In the genomic region with DNA sequence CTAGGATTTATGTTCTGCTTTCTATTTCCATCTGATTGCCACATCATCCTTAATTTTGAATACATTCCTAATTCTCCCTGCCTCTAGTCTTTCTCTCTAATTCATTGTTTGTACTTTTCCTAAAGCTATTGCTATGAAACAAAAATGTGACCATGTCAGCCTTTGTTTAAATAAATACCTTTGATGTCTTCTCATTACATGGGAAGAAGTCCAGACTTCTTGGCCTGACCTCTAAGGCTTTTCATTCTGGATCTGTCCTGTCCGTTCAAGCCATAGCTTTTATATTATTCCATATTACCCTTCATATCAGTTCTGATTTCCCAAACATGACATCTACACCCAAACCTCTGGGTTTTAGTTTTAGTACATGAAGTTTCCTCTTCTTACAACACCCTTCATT, we compare ENCODE assay signal across 34 cellular contexts.
A peak's percentile ranks its signal among the peaks of the same experiment; 100 is the strongest.
DNase-seq lines count a peak whose midpoint lies in the region; ATAC-seq, FAIRE-seq and TF ChIP-seq lines count a peak whose summit lies in the region.
"Had no signal": no experiment of that assay in that cellular context is flagged by ENCODE, and none has a peak within 500 bp of the region (broad histone marks: within the 10 kb centered on the region; RNA-seq: fewer than 3 reads in every experiment).

No MANE protein-coding gene starts in this region.

- H3K9me2 ChIP-seq in SK-N-SH, result no peaks in the 10 kb centered on the region

- intact Hi-C loops in pancreas (cut with DNase I), result no loop called here

- H3K4me3 Mint-ChIP-seq in activated naive CD8-positive, alpha-beta T cell treated with anti-CD3 and anti-CD28 coated beads for 36 hours, result no peak overlapping the region
- H3K4me3 Mint-ChIP-seq in mesothelial cell of epicardium, result no peak overlapping the region
- H3K4me3 Mint-ChIP-seq: activated B cell treated with CpG ODN at 0.5 μM for 24 hours; activated T-helper 1 cell treated with anti-CD3 and anti-CD28 coated beads, Interleukin-12 subunit alpha, Interleukin-12 subunit beta, Interleukin-2, Interleukin-4 antibody, amounts not matched to agents 30 ng/mL and 10 ng/mL and 1 ng/mL, durations not matched to agents 14 hours and 24 hours and 36 hours; central memory CD8-positive, alpha-beta T cell; naive thymus-derived CD8-positive, alpha-beta T cell; stimulated activated naive CD8-positive, alpha-beta T cell treated with anti-CD3 and anti-CD28 coated beads, Interleukin-15, Interleukin-2, amounts not matched to agents 100 ng/mL and 50 ng/mL, for 24 hours had no signal

- H3K4me2 ChIP-seq in SK-N-SH, result no peak overlapping the region
- H3K4me2 ChIP-seq: BLaER1 treated with 17β-estradiol and CSF1 and Interleukin-3, amounts not matched to agents 10 nM and 100 nM; hepatocyte had no signal

- H3K36me3 Mint-ChIP-seq in activated naive CD8-positive, alpha-beta T cell treated with anti-CD3 and anti-CD28 coated beads for 36 hours, result peaks cover 12% of the 10 kb centered on the region
- peaks cover 16% of the 10 kb centered on the region for H3K36me3 Mint-ChIP-seq in mesothelial cell of epicardium

- POLR2A ChIA-PET in SK-N-SH (lab: Yijun Ruan, JAX), result no interaction called here

- peaks cover 92% of the 10 kb centered on the region for H3K79me2 ChIP-seq in SK-N-SH (ENCODE audit: insufficient read depth)

- H3K9ac ChIP-seq in SK-N-SH, result no peak overlapping the region
- H3K9ac ChIP-seq: BLaER1 treated with 17β-estradiol and CSF1 and Interleukin-3, amounts not matched to agents 10 nM and 100 nM had no signal

- H3K27me3 ChIP-seq in SK-N-SH (ENCODE audit: insufficient read depth) (no peaks in the 10 kb centered on the region), pancreas (no peaks in the 10 kb centered on the region)
- H3K27me3 ChIP-seq: adrenal gland; BLaER1 treated with 17β-estradiol and CSF1 and Interleukin-3, amounts not matched to agents 10 nM and 100 nM; esophagus squamous epithelium; hepatocyte; MG63 had no signal

- ATAC-seq in SK-N-SH treated with all-trans-retinoic acid at 6 μM for 48 hours (peak; percentile 31; the same call in 2 of the 3 replicates), pancreas (peak in 1 of 4 donors; percentile 23), HG03520 (IDR thresholded peaks at IDR 0.05; ENCODE audit: unreplicated experiment) (no peak), GM18909 (IDR thresholded peaks at IDR 0.05; ENCODE audit: poor library complexity, unreplicated experiment) (no peak)
- ATAC-seq: HepG2; naive thymus-derived CD8-positive, alpha-beta T cell had no signal

- no peaks in the 10 kb centered on the region; a peak in 1 of 4 replicates for H3K4me1 ChIP-seq in SK-N-SH (ENCODE audit: control insufficient read depth in 1 of 2, insufficient read depth in 2 of 2, low read depth in 1 of 2, low read length in 1 of 2)
- H3K4me1 ChIP-seq in pancreas, result no peaks in the 10 kb centered on the region
- H3K4me1 ChIP-seq: BLaER1 treated with 17β-estradiol and CSF1 and Interleukin-3, amounts not matched to agents 10 nM and 100 nM had no signal

- H2AFZ ChIP-seq in SK-N-SH (ENCODE audit: low read depth), result no peak overlapping the region
- H2AFZ ChIP-seq: hepatocyte had no signal

- H3K36me3 ChIP-seq in SK-N-SH (replicated peaks in 1 of 2; ENCODE audit: control insufficient read depth in 1 of 2, insufficient read depth in 2 of 2, low read length in 1 of 2) (peaks cover 26 to 74% of the 10 kb centered on the region in 2 experiments), pancreas (no peaks in the 10 kb centered on the region)
- H3K36me3 ChIP-seq: adrenal gland had no signal

- no peaks in the 10 kb centered on the region for H3K27me3 Mint-ChIP-seq in activated naive CD8-positive, alpha-beta T cell treated with anti-CD3 and anti-CD28 coated beads for 36 hours
- no peaks in the 10 kb centered on the region for H3K27me3 Mint-ChIP-seq in mesothelial cell of epicardium (ENCODE audit: low read depth)
- H3K27me3 Mint-ChIP-seq: activated B cell treated with CpG ODN at 0.5 μM for 24 hours; central memory CD8-positive, alpha-beta T cell; naive thymus-derived CD8-positive, alpha-beta T cell; progenitor cell of endocrine pancreas; stimulated activated naive CD8-positive, alpha-beta T cell treated with anti-CD3 and anti-CD28 coated beads, Interleukin-15, Interleukin-2, amounts not matched to agents 100 ng/mL and 50 ng/mL, for 24 hours had no signal

- DNase-seq in SK-N-SH (no peak), fibroblast of peridontal ligament (ENCODE audit: extremely low read depth) (peak; percentile 64), pancreas (no peak), mesothelial cell of epicardium (ENCODE audit: low spot score in 2 of 2, unreplicated experiment in 2 of 2) (no peak)
- no peak for DNase-seq in activated naive CD8-positive, alpha-beta T cell treated with anti-CD3 and anti-CD28 coated beads for 36 hours
- DNase-seq: activated B cell treated with CpG ODN at 0.5 μM for 24 hours; adrenal gland; DMS 273 treated with DMSO at 0.1 percent for 48 hours; effector CD4-positive, alpha-beta T cell; esophagus squamous epithelium; GF-D8; MG63; naive thymus-derived CD8-positive, alpha-beta T cell; NCI-H1436 treated with DMSO at 0.1 percent for 48 hours; NCI-H2171; NCI-H69; SHP77 treated with DMSO at 0.1 percent for 48 hours; T-helper 2 cell; trophoblast cell had no signal

- CTCF ChIA-PET in SK-N-SH (lab: Yijun Ruan, JAX), result no interaction called here

- H3K4me3 ChIP-seq in SK-N-SH (ENCODE audit: low read depth in 2 of 2, low read length in 1 of 2) (no peak overlapping the region), pancreas (no peak overlapping the region)
- H3K4me3 ChIP-seq: adrenal gland; BLaER1 treated with 17β-estradiol and CSF1 and Interleukin-3, amounts not matched to agents 10 nM and 100 nM; esophagus squamous epithelium; HAP-1; hepatocyte; MG63; skin epidermis had no signal

- no peak for TF ChIP-seq EP300 in SK-N-SH (IDR thresholded peaks at IDR 0.05; ENCODE audit: borderline replicate concordance in 1 of 2, low read depth in 1 of 2, low read length in 1 of 2)

- H3K9me3 ChIP-seq in SK-N-SH (no peaks in the 10 kb centered on the region), pancreas (no peaks in the 10 kb centered on the region)
- H3K9me3 ChIP-seq: adrenal gland; BLaER1 treated with 17β-estradiol and CSF1 and Interleukin-3, amounts not matched to agents 10 nM and 100 nM; esophagus squamous epithelium; HAP-1; MG63 had no signal

- peak overlapping the region; percentile 6 for H3K27ac Mint-ChIP-seq in activated naive CD8-positive, alpha-beta T cell treated with anti-CD3 and anti-CD28 coated beads for 36 hours
- H3K27ac Mint-ChIP-seq in mesothelial cell of epicardium, result no peak overlapping the region
- H3K27ac Mint-ChIP-seq: activated B cell treated with CpG ODN at 0.5 μM for 24 hours; activated T-helper 1 cell treated with anti-CD3 and anti-CD28 coated beads, Interleukin-12 subunit alpha, Interleukin-12 subunit beta, Interleukin-2, Interleukin-4 antibody, amounts not matched to agents 30 ng/mL and 10 ng/mL and 1 ng/mL, durations not matched to agents 14 hours and 24 hours and 36 hours; progenitor cell of endocrine pancreas; stimulated activated naive CD8-positive, alpha-beta T cell treated with anti-CD3 and anti-CD28 coated beads, Interleukin-15, Interleukin-2, amounts not matched to agents 100 ng/mL and 50 ng/mL, for 24 hours had no signal

- WGBS in SK-N-SH (ENCODE audit: low lambda C conversion rate), result 72% methylated on average over 1 of the region's 1 CpG
- 34 to 37% methylated on average over 1 of the region's 1 CpG for WGBS in pancreas, 2 donors

- TF ChIP-seq CTCF in SK-N-SH (IDR thresholded peaks at IDR 0.05), result no peak
- no peak for TF ChIP-seq CTCF in pancreas (IDR thresholded peaks at IDR 0.05)
- no peak for TF ChIP-seq CTCF in mesothelial cell of epicardium (IDR thresholded peaks at IDR 0.05; ENCODE audit: unreplicated experiment)

- H4K20me1 ChIP-seq in SK-N-SH (ENCODE audit: insufficient read depth), result no peaks in the 10 kb centered on the region

- H3F3A ChIP-seq in SK-N-SH (replicated peaks; ENCODE audit: insufficient read depth), result peaks cover 21% of the 10 kb centered on the region

- H3K9me3 Mint-ChIP-seq in activated naive CD8-positive, alpha-beta T cell treated with anti-CD3 and anti-CD28 coated beads for 36 hours, result no peaks in the 10 kb centered on the region
- no peaks in the 10 kb centered on the region for H3K9me3 Mint-ChIP-seq in mesothelial cell of epicardium
- H3K9me3 Mint-ChIP-seq: activated B cell treated with CpG ODN at 0.5 μM for 24 hours; activated T-helper 1 cell treated with anti-CD3 and anti-CD28 coated beads, Interleukin-12 subunit alpha, Interleukin-12 subunit beta, Interleukin-2, Interleukin-4 antibody, amounts not matched to agents 30 ng/mL and 10 ng/mL and 1 ng/mL, durations not matched to agents 14 hours and 24 hours and 36 hours; central memory CD8-positive, alpha-beta T cell; naive thymus-derived CD8-positive, alpha-beta T cell; stimulated activated naive CD8-positive, alpha-beta T cell treated with anti-CD3 and anti-CD28 coated beads, Interleukin-15, Interleukin-2, amounts not matched to agents 100 ng/mL and 50 ng/mL, for 24 hours had no signal

- H3K27ac ChIP-seq in SK-N-SH (ENCODE audit: low read depth in 2 of 2, low read length in 1 of 2), result no peak overlapping the region
- H3K27ac ChIP-seq in pancreas, result no peak overlapping the region
- H3K27ac ChIP-seq: 22Rv1; adrenal gland; BLaER1 treated with 17β-estradiol and CSF1 and Interleukin-3, amounts not matched to agents 10 nM and 100 nM; hepatocyte; skin epidermis had no signal

- H3K4me1 Mint-ChIP-seq in activated naive CD8-positive, alpha-beta T cell treated with anti-CD3 and anti-CD28 coated beads for 36 hours, result peaks cover 15% of the 10 kb centered on the region
- no peaks in the 10 kb centered on the region for H3K4me1 Mint-ChIP-seq in mesothelial cell of epicardium

- no peak for TF ChIP-seq RAD21 in SK-N-SH (IDR thresholded peaks at IDR 0.05; ENCODE audit: low read length)

- FAIRE-seq in pancreas (lab: Jason Lieb, UNC), result peak; percentile 34
- FAIRE-seq: GM12892, HepG2, keratinocyte had no signal

TF ChIP-seq in SK-N-SH treated with all-trans-retinoic acid at 6 μM for 48 hours, 23 proteins besides CTCF, POLR2A, EP300 and RAD21 (continues in another document):
- TF ChIP-seq TCF4 (CRISPR knock-in tag; IDR thresholded peaks at IDR 0.05; ENCODE audit: borderline replicate concordance) (no peak), CSDC2 (CRISPR knock-in tag; IDR thresholded peaks at IDR 0.05) (no peak)

TF ChIP-seq in SK-N-SH, 30 proteins besides CTCF, POLR2A, EP300 and RAD21:
- no peak for TF ChIP-seq SIN3A (IDR thresholded peaks at IDR 0.05; ENCODE audit: borderline replicate concordance, low read depth, low read length)
